9 cellular contexts compared by ENCODE assay signal in the genomic region with DNA sequence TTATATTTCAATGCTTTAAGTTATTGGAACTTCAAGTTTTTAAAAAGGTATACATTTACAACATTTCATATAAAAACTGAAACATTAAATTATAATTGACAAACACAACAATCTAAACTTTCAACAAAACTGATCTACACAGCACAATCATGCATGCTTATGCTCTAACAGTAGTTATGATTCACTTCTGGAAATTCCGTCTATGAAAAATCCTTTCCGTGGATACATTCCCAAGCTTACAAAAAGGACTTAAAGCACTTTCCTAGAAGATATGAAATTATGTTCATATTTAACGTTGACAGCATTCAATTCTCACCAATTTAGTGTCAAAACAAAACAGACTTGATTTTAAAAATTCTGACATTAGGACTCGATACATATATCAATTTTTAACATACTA. TPM values are rescaled to one million over a fixed set of nuclear protein-coding genes. Genes with fewer than 3 reads are reported as not detected.
DNase-seq lines count a peak whose midpoint lies in the region; ATAC-seq and TF ChIP-seq lines count a peak whose summit lies in the region.
"Had no signal": no experiment of that assay in that cellular context is flagged by ENCODE, and none has a peak within 500 bp of the region (broad histone marks: within the 10 kb centered on the region; RNA-seq: fewer than 3 reads in every experiment).

No MANE protein-coding gene starts in this region.

- TF ChIP-seq POLR2A in sigmoid colon (IDR thresholded peaks at IDR 0.05): no peak

- H3K27ac ChIP-seq in VCaP (peak overlapping the region; percentile 100; the same call in 1 of the 2 replicates), sigmoid colon (peak overlapping the region in 3 of 4 donors; percentile 100)

- H3K27me3 ChIP-seq in HAP-1 (ENCODE audit: low read depth): no peaks in the 10 kb centered on the region
- H3K27me3 ChIP-seq in sigmoid colon: no peaks in the 10 kb centered on the region

- no peak for TF ChIP-seq EP300 in sigmoid colon (IDR thresholded peaks at IDR 0.05)

- H3K9me3 ChIP-seq in HAP-1: no peaks in the 10 kb centered on the region
- no peaks in the 10 kb centered on the region for H3K9me3 ChIP-seq in sigmoid colon

- H3K4me3 ChIP-seq in HAP-1: peak overlapping the region; percentile 96
- peak overlapping the region; percentile 100 for H3K4me3 ChIP-seq in fibroblast of pulmonary artery (replicated peaks; ENCODE audit: low read depth, low read length)
- H3K4me3 ChIP-seq in sigmoid colon: peak overlapping the region; percentile 7 to 100 (median 54)

- 7 to 20% methylated on average over 4 of the region's 4 CpGs for WGBS in sigmoid colon, 2 donors

- ATAC-seq in GM19467 (IDR thresholded peaks at IDR 0.05; ENCODE audit: unreplicated experiment): no peak
- ATAC-seq: left lobe of liver had no signal

- DNase-seq in HAP-1 (ENCODE audit: low spot score in 2 of 2): no peak
- no peak for DNase-seq in fibroblast of pulmonary artery (ENCODE audit: low read depth)
- no peak for DNase-seq in sigmoid colon
- DNase-seq in stimulated activated naive CD4-positive, alpha-beta T cell (lab: John Stamatoyannopoulos, UW): no peak
- no peak for DNase-seq in activated gamma-delta T cell (lab: John Stamatoyannopoulos, UW)
- DNase-seq in NOMO-1 treated with dmso at 0.1 percent for 144 hours (lab: John Stamatoyannopoulos, UW; ENCODE audit: unreplicated experiment): no peak

- H3K36me3 ChIP-seq in HAP-1 (replicated peaks): peaks cover 84% of the 10 kb centered on the region
- peaks cover 37 to 74% (median 59%) of the 10 kb centered on the region in 4 donors for H3K36me3 ChIP-seq in sigmoid colon

- in situ Hi-C loops in HAP-1 (cut with MboI; ENCODE audit: low sequenced_read_pairs): loop anchor here (10.0 kb wide), 1 partner anchor 105 kb away; no protein-coding TSS in a partner anchor

- intact Hi-C loops in sigmoid colon (cut with DNase I): loop anchor here (5.0 kb wide), 2 partner anchors 62 to 188 kb away; a partner anchor contains a TSS

- peaks cover 35% of the 10 kb centered on the region for H3K4me1 ChIP-seq in HAP-1
- peaks cover 0 to 79% (median 72%) of the 10 kb centered on the region in 4 donors for H3K4me1 ChIP-seq in sigmoid colon

- TF ChIP-seq CTCF in VCaP (conservative IDR thresholded peaks at IDR 0.05): no peak
- no peak for TF ChIP-seq CTCF in fibroblast of pulmonary artery (IDR thresholded peaks at IDR 0.05; ENCODE audit: low read length, missing control alignments)
- TF ChIP-seq CTCF in sigmoid colon (IDR thresholded peaks at IDR 0.05): no peak

RNA-seq across cellular contexts. Expression of a gene that starts 3.7 kb away (rescaled TPM):
- 100 to 1,000 TPM; 264 to 495 (median 312) TPM for total RNA-seq in sigmoid colon
- 100 to 1,000 TPM in 1 of 3 donors, 10 to 100 TPM in 2; 63.8 to 255 (median 73.3) TPM for polyA plus RNA-seq in sigmoid colon
